In genomic region chr22:49934891-49935557, GRCh38 we compare ENCODE assay signal across 8 cellular contexts. TPM values are rescaled to one million over a fixed set of nuclear protein-coding genes. Genes with fewer than 3 reads are reported as not detected.
DNase-seq lines count a peak whose midpoint lies in the region; ATAC-seq and TF ChIP-seq lines count a peak whose summit lies in the region.

No MANE protein-coding gene starts in this region.

- H3K9ac ChIP-seq in muscle layer of colon (ENCODE audit: low read length): no peak overlapping the region

- peaks cover 16% of the 10 kb centered on the region for H3K4me1 ChIP-seq in muscle layer of colon (ENCODE audit: insufficient read depth, low read length)

- H3K27me3 ChIP-seq in muscle layer of colon (ENCODE audit: control insufficient read depth in 1 of 2, insufficient read depth in 2 of 2, low read length in 2 of 2): no peaks in the 10 kb centered on the region

- H3K4me3 ChIP-seq in epithelial cell of proximal tubule (ENCODE audit: low read depth, low read length): peak overlapping the region; percentile 56
- H3K4me3 ChIP-seq in muscle layer of colon (ENCODE audit: low read depth in 1 of 2, low read length in 2 of 2): peak overlapping the region in 1 of 2 donors; percentile 32

- peak overlapping the region; percentile 72 for H3K27ac ChIP-seq in muscle layer of colon (ENCODE audit: low read depth, low read length)

- no peak for TF ChIP-seq CTCF in epithelial cell of proximal tubule (conservative IDR thresholded peaks at IDR 0.05; ENCODE audit: low read depth, low read length)

- no peaks in the 10 kb centered on the region for H3K36me3 ChIP-seq in muscle layer of colon (ENCODE audit: insufficient read depth, low read length)

- peak; percentile 67 for DNase-seq in D341Med (ENCODE audit: low spot score)
- DNase-seq in NCI-H2171 (lab: John Stamatoyannopoulos, UW): peak; percentile 88
- peak; percentile 73 to 78 (median 74) for DNase-seq in activated CD8-positive, alpha-beta memory T cell treated with anti-CD3 and anti-CD28 coated beads for 48 hours (ENCODE audit: low read depth in 2 of 3, low spot score in 2 of 3)
- no peak for DNase-seq in epithelial cell of proximal tubule (ENCODE audit: low read depth)
- peak; percentile 71 to 85 (median 78) for DNase-seq in stimulated activated naive CD4-positive, alpha-beta T cell (lab: John Stamatoyannopoulos, UW)
- no peak for DNase-seq in NCI-H128 (lab: John Stamatoyannopoulos, UW; ENCODE audit: unreplicated experiment)

- no peak for ATAC-seq in GM18502 (IDR thresholded peaks at IDR 0.05; ENCODE audit: poor library complexity, unreplicated experiment)

- H3K9me3 ChIP-seq in muscle layer of colon (ENCODE audit: low read length): no peaks in the 10 kb centered on the region

RNA-seq across cellular contexts. Expression of gene CRELD2, which starts 16.6 kb away (rescaled TPM):
- 48.8 and 54.1 TPM in 2 replicates for total RNA-seq in epithelial cell of proximal tubule

RNA-seq across cellular contexts. Expression of gene ALG12, which starts 16.8 kb away (rescaled TPM):
- total RNA-seq in epithelial cell of proximal tubule: 16.4 and 24.5 TPM in 2 replicates

RNA-seq across cellular contexts. Expression of gene PIM3, which starts 25.5 kb away (rescaled TPM):
- total RNA-seq in epithelial cell of proximal tubule: 37.5 and 49.3 TPM in 2 replicates

Comparison
In these comparisons a context has a peak if more than half of its experiments do, and no peak if none do; other contexts are left out.
1. DNase-seq: peak in D341Med (single experiment), NCI-H2171 (single experiment), activated CD8-positive, alpha-beta memory T cell treated with anti-CD3 and anti-CD28 coated beads for 48 hours (3 of 3) and stimulated activated naive CD4-positive, alpha-beta T cell (6 of 6); none in epithelial cell of proximal tubule (single experiment) and NCI-H128 (single experiment).